19 cellular contexts compared by ENCODE assay signal in genomic region chr2:13106302-13106701, GRCh38.
A peak's percentile ranks its signal among the peaks of the same experiment; 100 is the strongest.
DNase-seq lines count a peak whose midpoint lies in the region; ATAC-seq, FAIRE-seq and TF ChIP-seq lines count a peak whose summit lies in the region.
"Had no signal": no experiment of that assay in that cellular context is flagged by ENCODE, and none has a peak within 500 bp of the region (broad histone marks: within the 10 kb centered on the region; RNA-seq: fewer than 3 reads in every experiment).

No MANE protein-coding gene starts in this region.

- in situ Hi-C loops in SK-MEL-5 (cut with HindIII; ENCODE audit: low pct_unique_long_range_greater_than_20kb, low sequenced_read_pairs) = no loop called here
- in situ Hi-C loops in GM13977 (cut with MboI; ENCODE audit: low pct_unique_long_range_greater_than_20kb, low sequenced_read_pairs, unreplicated experiment) = no loop called here

- no peak for TF ChIP-seq CTCF in GM13977 (IDR thresholded peaks at IDR 0.05; ENCODE audit: extremely low read depth, insufficient read depth, missing control alignments)

- ATAC-seq in GM18511 (IDR thresholded peaks at IDR 0.05; ENCODE audit: unreplicated experiment) (peak; percentile 66), GM21529 (IDR thresholded peaks at IDR 0.05; ENCODE audit: unreplicated experiment) (peak; percentile 83)

- peak; percentile 1 for DNase-seq in LHCN-M2 (ENCODE audit: low read depth)
- peak; percentile 38 for DNase-seq in SK-MEL-5 (ENCODE audit: low read depth, low spot score)
- no peak for DNase-seq in NCI-H1930 (lab: John Stamatoyannopoulos, UW)
- DNase-seq in GM13977 (ENCODE audit: low spot score) = no peak
- DNase-seq in GM19239 (ENCODE audit: insufficient read length, low spot score) = no peak
- DNase-seq in activated CD4-positive, alpha-beta T cell treated with anti-CD3 and anti-CD28 coated beads for 4 hours = no peak
- DNase-seq: activated CD4-positive, alpha-beta T cell treated with anti-CD3 and anti-CD28 coated beads, Interleukin-2, amount 10 ng/mL, durations not matched to agents 7 days and 5 days; activated CD8-positive, alpha-beta memory T cell treated with anti-CD3 and anti-CD28 coated beads, Interleukin-2, amount 50 U/mL, for 48 hours; activated gamma-delta T cell treated with Interleukin-2 at 50 U/mL for 16 hours; CD4-positive, alpha-beta memory T cell; effector memory CD4-positive, alpha-beta T cell; H7; head of caudate nucleus; NCI-H2081 treated with DMSO at 0.1 percent for 48 hours; NCI-H526; SW 1271 had no signal

- FAIRE-seq in GM19239 (lab: Jason Lieb, UNC) = no peak
- FAIRE-seq: RCC 7860 had no signal

Comparison
In these comparisons a context has a peak if more than half of its experiments do, and no peak if none do; other contexts are left out.
1. DNase-seq: peak in LHCN-M2 (single experiment) and SK-MEL-5 (single experiment); none in NCI-H1930 (0 of 2), GM13977 (single experiment), GM19239 (single experiment) and activated CD4-positive, alpha-beta T cell treated with anti-CD3 and anti-CD28 coated beads for 4 hours (0 of 2).